Comparison of ENCODE assay signal across 14 cellular contexts in genomic region chr1:181136738-181137122, GRCh38. TPM values are rescaled to one million over a fixed set of nuclear protein-coding genes. Genes with fewer than 3 reads are reported as not detected.
DNase-seq lines count a peak whose midpoint lies in the region; ATAC-seq and TF ChIP-seq lines count a peak whose summit lies in the region.
"Had no signal": no experiment of that assay in that cellular context is flagged by ENCODE, and none has a peak within 500 bp of the region (broad histone marks: within the 10 kb centered on the region; RNA-seq: fewer than 3 reads in every experiment).

No MANE protein-coding gene starts in this region.

- no peaks in the 10 kb centered on the region for H3K9me3 ChIP-seq in uterus
- H3K9me3 ChIP-seq in left lung: no peaks in the 10 kb centered on the region
- H3K9me3 ChIP-seq: left ventricle myocardium inferior, neutrophil, tibial artery had no signal

- intact Hi-C loops in uterus (cut with DNase I; ENCODE audit: low total_unique reads) (no loop called here), left lung (cut with DNase I) (no loop called here)

- no peak for DNase-seq in activated T-cell treated with anti-CD3 and anti-CD28 coated beads, Interleukin-2, amount 50 U/mL, for 24 hours
- DNase-seq in activated T-cell treated with anti-CD3 and anti-CD28 coated beads, Interleukin-2, amount 50 U/mL, for 4 hours: no peak
- peak; percentile 53 for DNase-seq in activated CD8-positive, alpha-beta T cell treated with anti-CD3 and anti-CD28 coated beads, Interleukin-2, amount 10 ng/mL, durations not matched to agents 7 days and 5 days
- DNase-seq in immature natural killer cell (no peak), uterus (no peak), left lung (no peak)
- no peak for DNase-seq in activated CD4-positive, CD25-positive, alpha-beta regulatory T cell treated with anti-CD3 and anti-CD28 coated beads, Interleukin-2, amount 50 U/mL, for 72 hours
- DNase-seq: activated CD4-positive, CD25-positive, alpha-beta regulatory T cell; left ventricle myocardium inferior; NCI-H2081; small intestine had no signal

- H3K27ac ChIP-seq in uterus (peak overlapping the region; percentile 63 to 78), left lung (no peak overlapping the region)

- H3K36me3 ChIP-seq in uterus (no peaks in the 10 kb centered on the region), left lung (no peaks in the 10 kb centered on the region)
- H3K36me3 ChIP-seq: left ventricle myocardium inferior, neutrophil, tibial artery had no signal

- no peak for TF ChIP-seq POLR2A in uterus (IDR thresholded peaks at IDR 0.05)

- TF ChIP-seq CTCF in uterus (IDR thresholded peaks at IDR 0.05): no peak
- TF ChIP-seq CTCF in left lung (IDR thresholded peaks at IDR 0.05): no peak

- no peak overlapping the region for H3K4me3 Mint-ChIP-seq in activated T-cell treated with anti-CD3 and anti-CD28 coated beads, Interleukin-2, amount 50 U/mL, for 24 hours
- H3K4me3 Mint-ChIP-seq in activated T-cell treated with anti-CD3 and anti-CD28 coated beads, Interleukin-2, amount 50 U/mL, for 4 hours: no peak overlapping the region
- no peak overlapping the region for H3K4me3 Mint-ChIP-seq in activated CD8-positive, alpha-beta T cell treated with anti-CD3 and anti-CD28 coated beads, Interleukin-2, amount 10 ng/mL, durations not matched to agents 7 days and 5 days
- H3K4me3 Mint-ChIP-seq in immature natural killer cell: peak overlapping the region in 3 of 5 donors; percentile 1 to 14 (median 4)

- H3K27me3 ChIP-seq in uterus: no peaks in the 10 kb centered on the region
- no peaks in the 10 kb centered on the region for H3K27me3 ChIP-seq in left lung
- H3K27me3 ChIP-seq: tibial artery had no signal

- POLR2A ChIA-PET in activated CD8-positive, alpha-beta T cell treated with anti-CD3 and anti-CD28 coated beads, Interleukin-2, amount 10 ng/mL, durations not matched to agents 7 days and 5 days (lab: Charles Lee): interaction anchor here (1.2 to 4.2 kb wide), 4 partner anchors 32 to 47 kb away, joined by 4 to 38 read pairs (median 12); partner anchors contain the start of gene IER5

- peaks cover 73% of the 10 kb centered on the region for H3K4me1 Mint-ChIP-seq in activated T-cell treated with anti-CD3 and anti-CD28 coated beads, Interleukin-2, amount 50 U/mL, for 24 hours (ENCODE audit: low read depth)
- H3K4me1 Mint-ChIP-seq in activated T-cell treated with anti-CD3 and anti-CD28 coated beads, Interleukin-2, amount 50 U/mL, for 4 hours (ENCODE audit: low read depth): peaks cover 70% of the 10 kb centered on the region
- peaks cover 88% of the 10 kb centered on the region for H3K4me1 Mint-ChIP-seq in activated CD8-positive, alpha-beta T cell treated with anti-CD3 and anti-CD28 coated beads, Interleukin-2, amount 10 ng/mL, durations not matched to agents 7 days and 5 days (ENCODE audit: low read depth)
- H3K4me1 Mint-ChIP-seq in immature natural killer cell: peaks cover 63 to 75% of the 10 kb centered on the region in 2 donors

- H3K9me3 Mint-ChIP-seq in activated T-cell treated with anti-CD3 and anti-CD28 coated beads, Interleukin-2, amount 50 U/mL, for 24 hours: no peaks in the 10 kb centered on the region
- H3K9me3 Mint-ChIP-seq in activated T-cell treated with anti-CD3 and anti-CD28 coated beads, Interleukin-2, amount 50 U/mL, for 4 hours: no peaks in the 10 kb centered on the region
- no peaks in the 10 kb centered on the region for H3K9me3 Mint-ChIP-seq in activated CD8-positive, alpha-beta T cell treated with anti-CD3 and anti-CD28 coated beads, Interleukin-2, amount 10 ng/mL, durations not matched to agents 7 days and 5 days (ENCODE audit: insufficient read depth)
- H3K9me3 Mint-ChIP-seq in immature natural killer cell: no peaks in the 10 kb centered on the region

- H3K27ac Mint-ChIP-seq in activated T-cell treated with anti-CD3 and anti-CD28 coated beads, Interleukin-2, amount 50 U/mL, for 24 hours: peak overlapping the region; percentile 11
- peak overlapping the region; percentile 87 for H3K27ac Mint-ChIP-seq in activated CD8-positive, alpha-beta T cell treated with anti-CD3 and anti-CD28 coated beads, Interleukin-2, amount 10 ng/mL, durations not matched to agents 7 days and 5 days
- peak overlapping the region in 5 of 6 donors; percentile 46 to 78 (median 55) for H3K27ac Mint-ChIP-seq in immature natural killer cell

- H3K4me3 ChIP-seq in uterus (no peak overlapping the region), left lung (no peak overlapping the region)
- H3K4me3 ChIP-seq: left ventricle myocardium inferior, tibial artery had no signal

- H3K27me3 Mint-ChIP-seq in activated T-cell treated with anti-CD3 and anti-CD28 coated beads, Interleukin-2, amount 50 U/mL, for 24 hours: no peaks in the 10 kb centered on the region
- H3K27me3 Mint-ChIP-seq in activated T-cell treated with anti-CD3 and anti-CD28 coated beads, Interleukin-2, amount 50 U/mL, for 4 hours (ENCODE audit: low read depth): no peaks in the 10 kb centered on the region
- no peaks in the 10 kb centered on the region for H3K27me3 Mint-ChIP-seq in activated CD8-positive, alpha-beta T cell treated with anti-CD3 and anti-CD28 coated beads, Interleukin-2, amount 10 ng/mL, durations not matched to agents 7 days and 5 days (ENCODE audit: low read depth)
- peaks cover 2 to 14% (median 5%) of the 10 kb centered on the region in 3 donors for H3K27me3 Mint-ChIP-seq in immature natural killer cell (ENCODE audit: low read depth in 3 of 3)

- peaks cover 0 to 15% of the 10 kb centered on the region in 2 donors for H3K4me1 ChIP-seq in uterus
- H3K4me1 ChIP-seq in left lung: peaks cover 13 to 68% of the 10 kb centered on the region in 2 donors

- ATAC-seq in activated T-cell treated with anti-CD3 and anti-CD28 coated beads, Interleukin-2, amount 50 U/mL, for 4 hours: no peak
- ATAC-seq in activated CD8-positive, alpha-beta T cell treated with anti-CD3 and anti-CD28 coated beads, Interleukin-2, amount 10 ng/mL, durations not matched to agents 7 days and 5 days: peak; percentile 15
- ATAC-seq in GM21515 (IDR thresholded peaks at IDR 0.05; ENCODE audit: unreplicated experiment): no peak
- ATAC-seq in left lung: no peak

- CTCF ChIA-PET in activated CD8-positive, alpha-beta T cell treated with anti-CD3 and anti-CD28 coated beads, Interleukin-2, amount 10 ng/mL, durations not matched to agents 7 days and 5 days (lab: Charles Lee): interaction anchor here (1.0 to 12.2 kb wide), 5 partner anchors 27 to 255 kb away, joined by 3 to 395 read pairs (median 6); partner anchors contain the start of gene IER5

- H3K36me3 Mint-ChIP-seq in activated T-cell treated with anti-CD3 and anti-CD28 coated beads, Interleukin-2, amount 50 U/mL, for 24 hours (ENCODE audit: low read depth): no peaks in the 10 kb centered on the region
- H3K36me3 Mint-ChIP-seq in activated T-cell treated with anti-CD3 and anti-CD28 coated beads, Interleukin-2, amount 50 U/mL, for 4 hours (ENCODE audit: insufficient read depth): no peaks in the 10 kb centered on the region
- no peaks in the 10 kb centered on the region for H3K36me3 Mint-ChIP-seq in activated CD8-positive, alpha-beta T cell treated with anti-CD3 and anti-CD28 coated beads, Interleukin-2, amount 10 ng/mL, durations not matched to agents 7 days and 5 days (ENCODE audit: low read depth)
- no peaks in the 10 kb centered on the region for H3K36me3 Mint-ChIP-seq in immature natural killer cell

RNA-seq across cellular contexts. Expression of gene IER5, which starts 48.2 kb away (rescaled TPM):
- 10 to 100 TPM; 43.6 to 58.9 (median 54.9) TPM for total RNA-seq in activated T-cell treated with anti-CD3 and anti-CD28 coated beads, Interleukin-2, amount 50 U/mL, for 4 hours
- total RNA-seq in activated CD8-positive, alpha-beta T cell treated with anti-CD3 and anti-CD28 coated beads, Interleukin-2, amount 10 ng/mL, durations not matched to agents 7 days and 5 days: 10 to 100 TPM; 37.2 to 38.0 TPM
- polyA plus RNA-seq in immature natural killer cell: 10 to 100 TPM; 11.6 to 22.7 (median 14.4) TPM
- total RNA-seq in uterus: 10 to 100 TPM; 19.4 to 34.8 (median 24.2) TPM
- total RNA-seq in left lung: 10 to 100 TPM; 16.1 to 26.6 TPM

Comparison
In these comparisons a context has a peak if more than half of its experiments do, and no peak if none do; other contexts are left out.
1. H3K27ac Mint-ChIP-seq: peak in every context shown above with its lines; median percentile 87 in activated CD8-positive, alpha-beta T cell treated with anti-CD3 and anti-CD28 coated beads, Interleukin-2, amount 10 ng/mL, durations not matched to agents 7 days and 5 days; 55 in immature natural killer cell; 11 in activated T-cell treated with anti-CD3 and anti-CD28 coated beads, Interleukin-2, amount 50 U/mL, for 24 hours.
2. H3K4me3 Mint-ChIP-seq: peak in immature natural killer cell (3 of 5); none in activated T-cell treated with anti-CD3 and anti-CD28 coated beads, Interleukin-2, amount 50 U/mL, for 24 hours (single experiment), activated T-cell treated with anti-CD3 and anti-CD28 coated beads, Interleukin-2, amount 50 U/mL, for 4 hours (single experiment) and activated CD8-positive, alpha-beta T cell treated with anti-CD3 and anti-CD28 coated beads, Interleukin-2, amount 10 ng/mL, durations not matched to agents 7 days and 5 days (single experiment).
3. H3K27ac ChIP-seq: peak in uterus (2 of 2); none in left lung (0 of 2).